9 cellular contexts compared by ENCODE assay signal in the genomic region with DNA sequence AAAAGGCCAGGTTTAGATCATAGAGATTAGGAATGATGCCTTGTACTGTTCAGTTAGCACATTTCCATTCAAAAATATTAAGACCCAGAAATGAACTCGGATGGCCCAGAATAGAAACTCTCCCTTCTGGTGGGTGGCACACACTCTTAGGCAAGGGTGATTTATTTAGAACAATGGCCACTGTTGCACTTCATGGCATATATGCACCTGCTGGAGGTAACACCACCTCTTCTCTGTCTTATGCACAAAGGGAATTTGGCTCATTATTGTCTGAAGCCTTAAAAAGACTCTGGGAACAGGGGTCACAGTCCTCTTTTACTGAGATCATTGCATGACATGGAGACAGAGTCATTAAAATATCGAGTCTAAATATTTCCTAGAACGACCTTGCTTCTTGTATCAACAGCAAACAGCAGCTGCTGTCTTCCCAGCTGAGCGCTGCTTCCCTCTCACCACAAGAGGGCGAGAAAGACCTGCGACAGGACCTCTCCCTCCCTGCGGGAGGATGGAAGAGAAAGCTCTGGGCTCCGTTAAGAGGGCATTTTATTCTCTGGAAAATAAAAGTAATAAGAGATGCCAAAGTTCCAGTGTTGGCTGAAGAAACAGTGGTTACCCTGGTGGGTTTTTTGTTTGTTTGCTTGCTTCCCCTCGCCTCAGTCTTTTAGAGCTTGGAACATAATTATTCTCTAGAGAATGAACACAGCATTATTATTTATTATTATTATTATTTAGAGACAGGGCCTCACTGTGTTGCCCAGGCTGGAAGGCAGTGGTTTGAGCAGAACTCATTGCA. TPM values are rescaled to one million over a fixed set of nuclear protein-coding genes. Genes with fewer than 3 reads are reported as not detected.
DNase-seq lines count a peak whose midpoint lies in the region; ATAC-seq and TF ChIP-seq lines count a peak whose summit lies in the region.
"Had no signal": no experiment of that assay in that cellular context is flagged by ENCODE, and none has a peak within 500 bp of the region (broad histone marks: within the 10 kb centered on the region; RNA-seq: fewer than 3 reads in every experiment).

No MANE protein-coding gene starts in this region.

- H3K4me1 Mint-ChIP-seq in T-helper 2 cell treated with Interferon-gamma antibody and Interleukin-4, amounts not matched to agents 5 μg/mL and 100 μg/mL, for 36 hours (ENCODE audit: low read depth) = peaks cover 3% of the 10 kb centered on the region

- peaks cover 29% of the 10 kb centered on the region for H3K27me3 Mint-ChIP-seq in T-helper 2 cell treated with Interferon-gamma antibody and Interleukin-4, amounts not matched to agents 5 μg/mL and 100 μg/mL, for 36 hours (ENCODE audit: low read depth)

- H3K27me3 ChIP-seq in ascending aorta = no peaks in the 10 kb centered on the region
- no peaks in the 10 kb centered on the region for H3K27me3 ChIP-seq in right cardiac atrium (ENCODE audit: control insufficient read depth, insufficient read depth)

- 6% methylated on average over 9 of the region's 9 CpGs for WGBS in right cardiac atrium

- no peaks in the 10 kb centered on the region for H3K9me3 Mint-ChIP-seq in T-helper 2 cell treated with Interferon-gamma antibody and Interleukin-4, amounts not matched to agents 5 μg/mL and 100 μg/mL, for 36 hours

- intact Hi-C loops in ascending aorta (cut with DNase I) = loop anchor here (1.0 to 10.0 kb wide), 4 partner anchors 14 to 781 kb away; partner anchors contain the start of gene BAMBI
- intact Hi-C loops in right cardiac atrium (cut with DNase I) = loop anchor here (5.0 to 10.0 kb wide), 3 partner anchors 469 to 641 kb away; no protein-coding TSS in a partner anchor
- intact Hi-C loops in sciatic nerve (cut with DNase I) = loop anchor here (5.0 kb wide), 1 partner anchor 639 kb away; no protein-coding TSS in a partner anchor

- H3K36me3 Mint-ChIP-seq in T-helper 2 cell treated with Interferon-gamma antibody and Interleukin-4, amounts not matched to agents 5 μg/mL and 100 μg/mL, for 36 hours (ENCODE audit: low read depth) = no peaks in the 10 kb centered on the region

- peak; percentile 4 for DNase-seq in NK-92 treated with Interleukin-12 subunit alpha and Interleukin-12 subunit beta, amount 100 ng/mL, for 24 hours (lab: John Stamatoyannopoulos, UW)
- DNase-seq in NK-92 (lab: John Stamatoyannopoulos, UW; ENCODE audit: unreplicated experiment) (no peak), NCI-H1694 (lab: John Stamatoyannopoulos, UW) (peak; percentile 61), ascending aorta (ENCODE audit: low spot score in 2 of 2) (peak; percentile 21 to 87), right cardiac atrium (peak; percentile 77 to 89 (median 88)), sciatic nerve (ENCODE audit: low spot score) (peak; percentile 90)
- DNase-seq in T-helper 2 cell treated with Interferon-gamma antibody and Interleukin-4, amounts not matched to agents 5 μg/mL and 100 μg/mL, for 36 hours (ENCODE audit: low spot score) = peak; percentile 41

- peak overlapping the region; percentile 47 to 62 for H3K27ac ChIP-seq in ascending aorta
- H3K27ac ChIP-seq in right cardiac atrium (ENCODE audit: low read length) = no peak overlapping the region
- H3K27ac ChIP-seq: BLaER1 treated with 17β-estradiol and CSF1 and Interleukin-3, amounts not matched to agents 10 nM and 100 nM had no signal

- no peaks in the 10 kb centered on the region for H3K36me3 ChIP-seq in ascending aorta
- H3K36me3 ChIP-seq: BLaER1 treated with 17β-estradiol and CSF1 and Interleukin-3, amounts not matched to agents 10 nM and 100 nM had no signal

- H3K9me3 ChIP-seq in ascending aorta (no peaks in the 10 kb centered on the region), right cardiac atrium (ENCODE audit: control insufficient read depth, low read length) (no peaks in the 10 kb centered on the region)
- H3K9me3 ChIP-seq: BLaER1 treated with 17β-estradiol and CSF1 and Interleukin-3, amounts not matched to agents 10 nM and 100 nM had no signal

- H3K4me3 Mint-ChIP-seq in T-helper 2 cell treated with Interferon-gamma antibody and Interleukin-4, amounts not matched to agents 5 μg/mL and 100 μg/mL, for 36 hours = no peak overlapping the region

- peak; percentile 88 to 98 (median 97) for TF ChIP-seq CTCF in ascending aorta (IDR thresholded peaks at IDR 0.05)

- ATAC-seq in HG02798 (IDR thresholded peaks at IDR 0.05; ENCODE audit: poor library complexity, unreplicated experiment) (peak; percentile 93), right cardiac atrium (peak; percentile 90 to 92), sciatic nerve (peak; percentile 94)

- no peak overlapping the region for H3K27ac Mint-ChIP-seq in T-helper 2 cell treated with Interferon-gamma antibody and Interleukin-4, amounts not matched to agents 5 μg/mL and 100 μg/mL, for 36 hours

- no peak overlapping the region for H3K4me3 ChIP-seq in ascending aorta
- no peak overlapping the region for H3K4me3 ChIP-seq in right cardiac atrium (ENCODE audit: low read length)
- H3K4me3 ChIP-seq: BLaER1 treated with 17β-estradiol and CSF1 and Interleukin-3, amounts not matched to agents 10 nM and 100 nM had no signal

- peaks cover 0 to 5% of the 10 kb centered on the region in 2 donors for H3K4me1 ChIP-seq in ascending aorta
- H3K4me1 ChIP-seq in right cardiac atrium (ENCODE audit: control insufficient read depth, insufficient read depth, low read length) = no peaks in the 10 kb centered on the region

RNA-seq across cellular contexts. Expression of gene BAMBI, which starts 13.5 kb away (rescaled TPM):
- total RNA-seq in ascending aorta = 16.3 TPM
- total RNA-seq in right cardiac atrium = 10 to 100 TPM; 33.3 to 45.3 (median 37.1) TPM
- polyA plus RNA-seq in right cardiac atrium = 24.2 TPM
- 15.6 TPM for total RNA-seq in sciatic nerve
